ENCODE assay signal across 19 cellular contexts in the genomic region with DNA sequence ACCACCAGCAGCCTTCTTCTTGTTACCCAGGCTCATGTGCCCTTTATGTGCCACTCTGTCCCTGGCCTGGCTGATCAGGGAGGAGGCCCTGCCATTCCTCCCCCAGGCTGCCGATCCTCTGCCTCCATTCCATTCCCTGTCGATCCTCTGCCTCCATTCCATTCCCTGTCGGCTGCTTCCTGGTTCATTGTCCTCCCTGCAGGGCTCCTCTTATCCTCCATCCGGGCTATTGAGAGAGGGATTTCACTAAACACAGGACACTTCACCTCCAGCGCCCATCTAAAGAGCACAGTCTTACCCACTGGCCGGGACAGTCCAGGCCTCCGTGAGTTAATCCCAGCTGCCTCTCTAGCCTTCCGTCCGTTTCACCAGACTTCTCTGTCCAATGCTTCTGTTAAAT. TPM values are rescaled to one million over a fixed set of nuclear protein-coding genes. Genes with fewer than 3 reads are reported as not detected.
DNase-seq lines count a peak whose midpoint lies in the region; ATAC-seq, FAIRE-seq and TF ChIP-seq lines count a peak whose summit lies in the region.
"Had no signal": no experiment of that assay in that cellular context is flagged by ENCODE, and none has a peak within 500 bp of the region (broad histone marks: within the 10 kb centered on the region; RNA-seq: fewer than 3 reads in every experiment).

No MANE protein-coding gene starts in this region.

- H3K4me2 ChIP-seq in astrocyte (ENCODE audit: low read length), result no peak overlapping the region

- H3K4me3 ChIP-seq in Caco-2 (ENCODE audit: low read depth, low read length) (no peak overlapping the region), astrocyte (ENCODE audit: insufficient read depth, low read depth, low read length) (no peak overlapping the region)
- H3K4me3 ChIP-seq: GM12878, GM23248 had no signal

- no peaks in the 10 kb centered on the region for H4K20me1 ChIP-seq in astrocyte (ENCODE audit: insufficient read depth, low read length)

- H3K27me3 Mint-ChIP-seq in Caco-2 (ENCODE audit: insufficient read depth, unreplicated experiment) (no peaks in the 10 kb centered on the region), astrocyte (ENCODE audit: low read depth, unreplicated experiment) (peaks cover 29% of the 10 kb centered on the region), nephron progenitor cell (ENCODE audit: low read depth, poor library complexity) (peaks cover 10% of the 10 kb centered on the region)

- FAIRE-seq in astrocyte (lab: Jason Lieb, UNC), result no peak
- FAIRE-seq: A204.1, GM12878, GM18507 had no signal

- H3K9me3 Mint-ChIP-seq in Caco-2 (ENCODE audit: unreplicated experiment), result no peaks in the 10 kb centered on the region
- H3K9me3 Mint-ChIP-seq in astrocyte (ENCODE audit: unreplicated experiment), result no peaks in the 10 kb centered on the region
- H3K9me3 Mint-ChIP-seq in nephron progenitor cell, result no peaks in the 10 kb centered on the region
- H3K9me3 Mint-ChIP-seq: CD8-positive, alpha-beta T cell; H9 had no signal

- H3K4me1 ChIP-seq in Caco-2, result peaks cover 12% of the 10 kb centered on the region
- no peaks in the 10 kb centered on the region for H3K4me1 ChIP-seq in astrocyte (ENCODE audit: insufficient read depth, low read length)

- BruUV-seq in Caco-2 (replicated peaks; lab: Mats Ljungman, UMichigan), result no TSS peak

- no peak overlapping the region for H3K27ac ChIP-seq in astrocyte (ENCODE audit: low read depth, low read length)
- H3K27ac ChIP-seq: GM23248 had no signal

- H3K79me2 ChIP-seq in astrocyte (ENCODE audit: insufficient read depth, low read length), result no peaks in the 10 kb centered on the region

- no peak for DNase-seq in Caco-2
- no peak for DNase-seq in astrocyte (ENCODE audit: low read depth)
- DNase-seq in nephron progenitor cell, result no peak
- DNase-seq in sciatic nerve (ENCODE audit: low spot score), result peak; percentile 22
- DNase-seq in NCI-H526 (lab: John Stamatoyannopoulos, UW), result no peak
- no peak for DNase-seq in ureter (ENCODE audit: low spot score)
- DNase-seq in nucleus accumbens (lab: John Stamatoyannopoulos, UW), result no peak
- DNase-seq in COLO829 (ENCODE audit: low spot score), result no peak
- DNase-seq: CD8-positive, alpha-beta T cell; GM23248; H9 had no signal

- peak overlapping the region; percentile 0 for H3K27ac Mint-ChIP-seq in Caco-2 (ENCODE audit: unreplicated experiment)
- H3K27ac Mint-ChIP-seq in astrocyte (ENCODE audit: unreplicated experiment), result peak overlapping the region; percentile 55
- peak overlapping the region; percentile 3 for H3K27ac Mint-ChIP-seq in nephron progenitor cell
- H3K27ac Mint-ChIP-seq: B cell; CD8-positive, alpha-beta T cell; IgD-negative memory B cell had no signal

- peaks cover 19% of the 10 kb centered on the region for H3K36me3 Mint-ChIP-seq in Caco-2 (ENCODE audit: insufficient read depth, unreplicated experiment)
- no peaks in the 10 kb centered on the region for H3K36me3 Mint-ChIP-seq in astrocyte (ENCODE audit: low read depth, unreplicated experiment)
- no peaks in the 10 kb centered on the region for H3K36me3 Mint-ChIP-seq in nephron progenitor cell (ENCODE audit: low read depth)
- H3K36me3 Mint-ChIP-seq: CD14-positive monocyte; CD8-positive, alpha-beta T cell; IgD-negative memory B cell had no signal

- TF ChIP-seq CTCF in Caco-2 (IDR thresholded peaks at IDR 0.05; ENCODE audit: insufficient read depth in 1 of 2, low read depth in 1 of 2, low read length in 1 of 2, severe bottlenecking in 1 of 2, unreplicated experiment in 1 of 2), result no peak
- no peak for TF ChIP-seq CTCF in astrocyte (IDR thresholded peaks at IDR 0.05; ENCODE audit: insufficient read depth, low read depth, low read length)
- no peak for TF ChIP-seq CTCF in nephron progenitor cell (IDR thresholded peaks at IDR 0.05)

- H3K27me3 ChIP-seq in Caco-2 (replicated peaks; ENCODE audit: control insufficient read depth, insufficient read depth, low read length) (no peaks in the 10 kb centered on the region), astrocyte (ENCODE audit: insufficient read depth, low read length) (no peaks in the 10 kb centered on the region)

- ATAC-seq in sciatic nerve, result no peak
- ATAC-seq: CD8-positive, alpha-beta T cell; GM12878 had no signal

- CTCF ChIA-PET in Caco-2 (lab: Charles Lee), result no interaction called here

- intact Hi-C loops in Caco-2 (cut with micrococcal nuclease; ENCODE audit: unreplicated experiment) (no loop called here), sciatic nerve (cut with DNase I) (no loop called here)

- no peaks in the 10 kb centered on the region for H3K36me3 ChIP-seq in Caco-2 (ENCODE audit: control insufficient read depth, insufficient read depth, low read length)
- no peaks in the 10 kb centered on the region for H3K36me3 ChIP-seq in astrocyte (ENCODE audit: insufficient read depth, low read length)

- H3K4me3 Mint-ChIP-seq in Caco-2 (ENCODE audit: unreplicated experiment) (no peak overlapping the region), astrocyte (ENCODE audit: unreplicated experiment) (no peak overlapping the region), nephron progenitor cell (no peak overlapping the region)
- H3K4me3 Mint-ChIP-seq: B cell; CD14-positive monocyte; CD8-positive, alpha-beta T cell; H9; IgD-negative memory B cell had no signal

- peaks cover 30% of the 10 kb centered on the region for H3K4me1 Mint-ChIP-seq in Caco-2 (ENCODE audit: low read depth, unreplicated experiment)
- peaks cover 14% of the 10 kb centered on the region for H3K4me1 Mint-ChIP-seq in astrocyte (ENCODE audit: low read depth, unreplicated experiment)
- H3K4me1 Mint-ChIP-seq in nephron progenitor cell, result peaks cover 38% of the 10 kb centered on the region
- H3K4me1 Mint-ChIP-seq: B cell, CD14-positive monocyte had no signal

- no peaks in the 10 kb centered on the region for H3K9me3 ChIP-seq in Caco-2
- no peaks in the 10 kb centered on the region for H3K9me3 ChIP-seq in astrocyte (ENCODE audit: insufficient read depth, low read depth, low read length)

- H3K9ac ChIP-seq in astrocyte (ENCODE audit: low read length), result no peak overlapping the region
- H3K9ac ChIP-seq: GM23248 had no signal

- POLR2A ChIA-PET in Caco-2 (lab: Charles Lee), result no interaction called here

- H2AFZ ChIP-seq in astrocyte (ENCODE audit: low read depth, low read length), result no peak overlapping the region
- H2AFZ ChIP-seq: GM23248 had no signal

RNA-seq across cellular contexts. Expression of a gene that starts 7.7 kb away (rescaled TPM):
- total RNA-seq in Caco-2 (2022) (0.12 TPM in 1 of 2 replicates, not detected in the other), astrocyte (not detected in 2 replicates), sciatic nerve (not detected), ureter (not detected)
- total RNA-seq: B cell; CD8-positive, alpha-beta T cell; G401; GM12878; GM23248; H9; HT-29 had no signal

RNA-seq across cellular contexts. Expression of a gene that starts 26.1 kb away (rescaled TPM):
- total RNA-seq in Caco-2 (2022) (32.3 and 36.1 TPM in 2 replicates), astrocyte (not detected in 2 replicates), sciatic nerve (not detected), ureter (not detected)
- total RNA-seq: B cell; CD8-positive, alpha-beta T cell; G401; GM12878; GM23248 had no signal

Comparison
In these comparisons a context has a peak if more than half of its experiments do, and no peak if none do; other contexts are left out.
1. H3K27ac Mint-ChIP-seq: peak in every context shown above with its lines; median percentile 55 in astrocyte; 3 in nephron progenitor cell; 0 in Caco-2.
2. RNA of a gene that starts 26.1 kb away (total RNA-seq): 32.3 to 36.1 TPM in Caco-2; not detected in astrocyte, not detected in sciatic nerve (single experiment) and not detected in ureter (single experiment); every median in the first group is over 10 times any median in the second.